Comparison of ENCODE assay signal across 23 cellular contexts in the genomic region with DNA sequence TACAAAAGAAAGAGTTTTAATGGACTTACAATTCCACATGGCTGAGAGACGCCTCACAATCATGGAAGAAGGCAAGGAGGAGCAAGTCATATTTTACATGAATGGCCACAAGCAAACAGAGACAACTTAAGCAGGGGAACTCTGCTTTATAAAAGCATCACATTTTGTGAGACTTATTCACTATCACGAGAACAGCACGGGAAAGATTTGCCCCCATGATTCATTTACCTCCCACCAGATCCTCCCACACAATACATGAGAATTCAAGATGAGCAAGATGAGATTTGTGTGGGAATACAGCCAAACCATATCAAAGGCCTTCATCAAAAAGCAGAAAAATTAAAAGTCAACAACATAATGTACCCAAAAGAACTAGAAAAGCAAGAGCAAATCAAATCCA.
"Had no signal": no experiment of that assay in that cellular context is flagged by ENCODE, and none has a peak within 500 bp of the region (broad histone marks: within the 10 kb centered on the region; RNA-seq: fewer than 3 reads in every experiment).

No MANE protein-coding gene starts in this region.

- H3K9me3 ChIP-seq: gastrocnemius medialis had no signal

- H3K27ac Mint-ChIP-seq: memory B cell; naive thymus-derived CD4-positive, alpha-beta T cell had no signal

- H3K36me3 ChIP-seq: esophagus squamous epithelium, gastrocnemius medialis, heart right ventricle, left lung, lower lobe of right lung had no signal

- H3K4me3 ChIP-seq: coronary artery, dorsolateral prefrontal cortex, esophagus squamous epithelium, gastrocnemius medialis, heart right ventricle, left lung, lower lobe of right lung had no signal

- H3K36me3 Mint-ChIP-seq: memory B cell had no signal

- H3K27me3 ChIP-seq: dorsolateral prefrontal cortex, esophagus squamous epithelium, gastrocnemius medialis, heart right ventricle, left lung had no signal

- H3K27ac ChIP-seq: coronary artery, dorsolateral prefrontal cortex, epithelial cell of prostate, esophagus squamous epithelium, gastrocnemius medialis, heart right ventricle, left lung, lower lobe of right lung had no signal

- DNase-seq: dermis blood vessel endothelial cell; dorsolateral prefrontal cortex; effector CD4-positive, alpha-beta T cell; effector memory CD4-positive, alpha-beta T cell; erythroblast; esophagus squamous epithelium; foreskin fibroblast; foreskin melanocyte; gastrocnemius medialis; glutamatergic neuron; heart right ventricle; hippocampal formation; left cardiac atrium; left lung; left ventricle myocardium superior; lower lobe of right lung; mesendoderm; midbrain; naive thymus-derived CD4-positive, alpha-beta T cell had no signal

- H3K27me3 Mint-ChIP-seq: memory B cell; naive thymus-derived CD4-positive, alpha-beta T cell had no signal

- H3K4me1 Mint-ChIP-seq: memory B cell; naive thymus-derived CD4-positive, alpha-beta T cell had no signal

- H3K4me3 Mint-ChIP-seq: memory B cell; naive thymus-derived CD4-positive, alpha-beta T cell had no signal

- H3K4me1 ChIP-seq: gastrocnemius medialis, heart right ventricle, left lung, lower lobe of right lung had no signal

- ATAC-seq: esophagus mucosa; gastrocnemius medialis; heart right ventricle; left cardiac atrium; left lung; left ventricle myocardium superior; lower lobe of right lung; naive thymus-derived CD4-positive, alpha-beta T cell had no signal
